In genomic region chr7:143373255-143373794, GRCh38 we compare ENCODE assay signal across 2 cellular contexts.
TF ChIP-seq lines count a peak whose summit lies in the region.

No MANE protein-coding gene starts in this region.

TF ChIP-seq in SK-N-SH, 30 proteins besides CTCF, POLR2A, EP300 and RAD21:
- no peak for TF ChIP-seq PBX3 (IDR thresholded peaks at IDR 0.05)
- TF ChIP-seq FOSL2 (IDR thresholded peaks at IDR 0.05; ENCODE audit: borderline replicate concordance, low read depth) = no peak
- TF ChIP-seq SMC3 (IDR thresholded peaks at IDR 0.05; ENCODE audit: low read depth, low read length) = 0 out of 2 replicates have a peak, but pooled peaks have one; percentile 14

TF ChIP-seq in SK-N-SH treated with all-trans-retinoic acid at 6 μM for 48 hours, 23 proteins besides CTCF, POLR2A, EP300 and RAD21:
- no peak for TF ChIP-seq ZNF565 (CRISPR knock-in tag; conservative IDR thresholded peaks at IDR 0.05; ENCODE audit: low read depth)
- no peak for TF ChIP-seq TSHZ2 (CRISPR knock-in tag; IDR thresholded peaks at IDR 0.05)
- no peak for TF ChIP-seq TCF4 (CRISPR knock-in tag; IDR thresholded peaks at IDR 0.05; ENCODE audit: borderline replicate concordance)
- TF ChIP-seq ZNF70 (CRISPR knock-in tag; IDR thresholded peaks at IDR 0.05) = no peak
- no peak for TF ChIP-seq ZNF8 (CRISPR knock-in tag; IDR thresholded peaks at IDR 0.05)
- no peak for TF ChIP-seq ESRRG (CRISPR knock-in tag; IDR thresholded peaks at IDR 0.05)
- TF ChIP-seq ZFP30 (CRISPR knock-in tag; IDR thresholded peaks at IDR 0.05) = no peak
- TF ChIP-seq CSDC2 (CRISPR knock-in tag; IDR thresholded peaks at IDR 0.05) = no peak
- TF ChIP-seq RARB (CRISPR knock-in tag; IDR thresholded peaks at IDR 0.05) = no peak
